ENCODE assay signal across 8 cellular contexts in the genomic region with DNA sequence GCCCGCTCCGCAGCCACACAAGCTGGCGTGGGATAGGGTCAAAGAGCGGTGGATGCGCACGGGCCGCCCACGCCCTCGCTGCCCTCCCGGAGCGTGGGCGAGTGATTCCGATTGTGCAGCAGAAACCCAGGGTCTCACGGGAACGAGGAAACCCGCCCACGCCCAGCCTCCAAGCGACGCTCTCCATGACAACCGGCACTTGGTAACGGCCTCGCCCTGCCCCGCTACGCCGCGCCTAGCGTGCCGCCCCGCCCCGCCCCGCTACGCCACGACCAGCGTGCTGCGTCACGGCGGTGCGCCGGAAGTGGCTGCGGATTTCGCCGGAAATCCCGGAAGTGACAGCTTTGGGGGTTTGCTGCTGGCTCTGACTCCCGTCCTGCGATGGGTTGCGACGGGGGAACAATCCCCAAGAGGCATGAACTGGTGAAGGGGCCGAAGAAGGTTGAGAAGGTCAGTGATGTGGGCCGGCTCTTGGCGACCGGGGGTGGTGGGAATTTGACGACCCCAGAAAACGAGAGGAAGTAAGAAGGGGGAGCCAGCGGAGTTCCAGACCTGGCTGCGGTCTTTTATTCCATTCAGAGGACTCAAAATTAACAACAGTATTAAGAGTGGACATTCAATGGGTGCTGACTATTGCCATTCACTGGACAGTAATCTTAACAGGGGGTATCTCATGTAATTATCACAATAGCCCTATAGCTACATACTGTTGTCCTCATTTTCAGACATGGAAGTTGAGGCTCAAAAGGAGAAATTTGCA. TPM values are rescaled to one million over a fixed set of nuclear protein-coding genes. Genes with fewer than 3 reads are reported as not detected.
DNase-seq lines count a peak whose midpoint lies in the region; ATAC-seq and TF ChIP-seq lines count a peak whose summit lies in the region.

A gene with protein sequence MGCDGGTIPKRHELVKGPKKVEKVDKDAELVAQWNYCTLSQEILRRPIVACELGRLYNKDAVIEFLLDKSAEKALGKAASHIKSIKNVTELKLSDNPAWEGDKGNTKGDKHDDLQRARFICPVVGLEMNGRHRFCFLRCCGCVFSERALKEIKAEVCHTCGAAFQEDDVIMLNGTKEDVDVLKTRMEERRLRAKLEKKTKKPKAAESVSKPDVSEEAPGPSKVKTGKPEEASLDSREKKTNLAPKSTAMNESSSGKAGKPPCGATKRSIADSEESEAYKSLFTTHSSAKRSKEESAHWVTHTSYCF (plus strand): TSS at position 311 of the 760 bp plus-strand sequence. CDS start 71 bp downstream, at position 382.

- peak within 1 kb of the TSS; percentile 58 to 71 for H3K4me3 ChIP-seq in left lung

- H3K36me3 ChIP-seq in left lung, result peaks cover 0 to 12% of the 10 kb centered on the region in 2 donors

- TF ChIP-seq CTCF in C4-2B (conservative IDR thresholded peaks at IDR 0.05), result no peak
- no peak for TF ChIP-seq CTCF in left lung (IDR thresholded peaks at IDR 0.05)

- no peaks in the 10 kb centered on the region for H3K27me3 Mint-ChIP-seq in dendritic cell treated with granulocyte-macrophage colony-stimulating factor and Interleukin-4, amounts not matched to agents 40 ng/mL and 50 ng/mL, for 4 days

- H3K9me3 ChIP-seq in left lung, result no peaks in the 10 kb centered on the region

- peak within 1 kb of the TSS; percentile 73 for H3K27ac ChIP-seq in C4-2B
- H3K27ac ChIP-seq in left lung, result peak within 1 kb of the TSS; percentile 67 to 91

- no peaks in the 10 kb centered on the region for H3K27me3 ChIP-seq in left lung

- H3K4me3 Mint-ChIP-seq in dendritic cell treated with granulocyte-macrophage colony-stimulating factor and Interleukin-4, amounts not matched to agents 40 ng/mL and 50 ng/mL, for 4 days, result peak within 1 kb of the TSS; percentile 100

- H3K36me3 Mint-ChIP-seq in dendritic cell treated with granulocyte-macrophage colony-stimulating factor and Interleukin-4, amounts not matched to agents 40 ng/mL and 50 ng/mL, for 4 days (ENCODE audit: low read depth), result peaks cover 45% of the 10 kb centered on the region

- DNase-seq in NCI-H748 treated with DMSO at 0.1 percent for 48 hours (lab: John Stamatoyannopoulos, UW), result peak; percentile 74
- DNase-seq in activated CD4-positive, alpha-beta T cell treated with anti-CD3 and anti-CD28 coated beads, Interleukin-2, amount 50 U/mL, for 24 hours (ENCODE audit: low read depth in 1 of 2, low spot score in 1 of 2), result peak; percentile 93 to 97
- DNase-seq in left lung, result peak; percentile 95 to 97
- DNase-seq in stimulated activated CD4-positive, alpha-beta T cell treated with anti-CD3 and anti-CD28 coated beads, Interleukin-2, amount 100 ng/mL, for 4 hours (ENCODE audit: low read depth), result peak; percentile 94

- no peaks in the 10 kb centered on the region for H3K9me3 Mint-ChIP-seq in dendritic cell treated with granulocyte-macrophage colony-stimulating factor and Interleukin-4, amounts not matched to agents 40 ng/mL and 50 ng/mL, for 4 days

- intact Hi-C loops in dendritic cell treated with granulocyte-macrophage colony-stimulating factor and Interleukin-4, amounts not matched to agents 40 ng/mL and 50 ng/mL, for 4 days (cut with micrococcal nuclease), result loop anchor here (1.0 to 2.0 kb wide), 3 partner anchors 56 to 76 kb away; partner anchors contain the start of genes AURKA, CASS4 and CSTF1
- intact Hi-C loops in left lung (cut with DNase I), result no loop called here

- ATAC-seq in GM19372 (IDR thresholded peaks at IDR 0.05; ENCODE audit: low read depth, unreplicated experiment) (peak; percentile 98), HG03521 (IDR thresholded peaks at IDR 0.05; ENCODE audit: unreplicated experiment) (peak; percentile 98), left lung (peak; percentile 100)

- H3K4me1 Mint-ChIP-seq in dendritic cell treated with granulocyte-macrophage colony-stimulating factor and Interleukin-4, amounts not matched to agents 40 ng/mL and 50 ng/mL, for 4 days (ENCODE audit: low read depth), result peaks cover 68% of the 10 kb centered on the region

- peaks cover 4 to 62% of the 10 kb centered on the region in 2 donors for H3K4me1 ChIP-seq in left lung

- H3K27ac Mint-ChIP-seq in dendritic cell treated with granulocyte-macrophage colony-stimulating factor and Interleukin-4, amounts not matched to agents 40 ng/mL and 50 ng/mL, for 4 days, result peak within 1 kb of the TSS; percentile 99

RNA-seq across cellular contexts. Expression of the gene that starts here (rescaled TPM):
- 10 to 100 TPM; 68.2 to 85.1 TPM for total RNA-seq in left lung

Comparison
In these comparisons a context has a peak if more than half of its experiments do, and no peak if none do; other contexts are left out.
1. Peak in every context shown above with its lines: DNase-seq, ATAC-seq, H3K4me3 ChIP-seq and H3K27ac ChIP-seq.